ENCODE assay signal across 2 cellular contexts in the genomic region with DNA sequence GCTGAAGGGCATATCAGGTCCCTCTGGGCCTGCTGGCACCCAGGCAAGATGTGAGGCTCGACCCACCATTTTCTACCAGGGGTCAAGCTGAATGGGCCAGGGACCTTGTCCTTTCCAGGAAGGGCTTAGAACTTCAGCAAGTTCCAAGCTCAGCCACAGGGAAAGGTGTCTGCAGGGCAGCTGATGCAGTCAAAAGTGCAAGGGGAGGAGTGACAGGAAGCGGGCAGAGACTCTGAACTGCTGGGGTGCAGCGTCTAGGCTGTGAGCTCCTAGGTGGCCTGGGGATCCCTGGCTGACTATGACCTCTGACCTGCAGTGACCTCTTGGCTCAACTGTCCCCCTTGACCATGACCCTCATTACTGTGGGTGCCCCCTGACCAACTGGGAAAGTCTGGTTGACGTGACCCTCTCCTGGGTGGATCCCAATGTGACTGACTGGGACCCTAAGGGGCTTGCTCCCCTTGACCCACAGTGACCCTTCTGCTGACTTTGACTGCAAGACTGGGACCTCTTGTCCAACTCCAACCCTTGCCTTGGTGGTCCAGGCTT.
TF ChIP-seq lines count a peak whose summit lies in the region.

No MANE protein-coding gene starts in this region.

TF ChIP-seq in HEK293, 187 proteins besides CTCF, POLR2A, EP300 and RAD21:
- TF ChIP-seq, protein P1, sequence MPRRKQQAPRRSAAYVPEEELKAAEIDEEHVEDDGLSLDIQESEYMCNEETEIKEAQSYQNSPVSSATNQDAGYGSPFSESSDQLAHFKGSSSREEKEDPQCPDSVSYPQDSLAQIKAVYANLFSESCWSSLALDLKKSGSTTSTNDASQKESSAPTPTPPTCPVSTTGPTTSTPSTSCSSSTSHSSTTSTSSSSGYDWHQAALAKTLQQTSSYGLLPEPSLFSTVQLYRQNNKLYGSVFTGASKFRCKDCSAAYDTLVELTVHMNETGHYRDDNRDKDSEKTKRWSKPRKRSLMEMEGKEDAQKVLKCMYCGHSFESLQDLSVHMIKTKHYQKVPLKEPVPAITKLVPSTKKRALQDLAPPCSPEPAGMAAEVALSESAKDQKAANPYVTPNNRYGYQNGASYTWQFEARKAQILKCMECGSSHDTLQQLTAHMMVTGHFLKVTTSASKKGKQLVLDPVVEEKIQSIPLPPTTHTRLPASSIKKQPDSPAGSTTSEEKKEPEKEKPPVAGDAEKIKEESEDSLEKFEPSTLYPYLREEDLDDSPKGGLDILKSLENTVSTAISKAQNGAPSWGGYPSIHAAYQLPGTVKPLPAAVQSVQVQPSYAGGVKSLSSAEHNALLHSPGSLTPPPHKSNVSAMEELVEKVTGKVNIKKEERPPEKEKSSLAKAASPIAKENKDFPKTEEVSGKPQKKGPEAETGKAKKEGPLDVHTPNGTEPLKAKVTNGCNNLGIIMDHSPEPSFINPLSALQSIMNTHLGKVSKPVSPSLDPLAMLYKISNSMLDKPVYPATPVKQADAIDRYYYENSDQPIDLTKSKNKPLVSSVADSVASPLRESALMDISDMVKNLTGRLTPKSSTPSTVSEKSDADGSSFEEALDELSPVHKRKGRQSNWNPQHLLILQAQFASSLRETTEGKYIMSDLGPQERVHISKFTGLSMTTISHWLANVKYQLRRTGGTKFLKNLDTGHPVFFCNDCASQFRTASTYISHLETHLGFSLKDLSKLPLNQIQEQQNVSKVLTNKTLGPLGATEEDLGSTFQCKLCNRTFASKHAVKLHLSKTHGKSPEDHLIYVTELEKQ (tag by site-specific recombination; IDR thresholded peaks at IDR 0.05; ENCODE audit: borderline replicate concordance) = no peak
- peak; percentile 77; the same call in 1 of the 2 replicates for TF ChIP-seq BCL11B (tag by site-specific recombination; IDR thresholded peaks at IDR 0.05; ENCODE audit: low read depth)
- no peak for TF ChIP-seq ZNF311 (tag by site-specific recombination; IDR thresholded peaks at IDR 0.05; ENCODE audit: borderline replicate concordance)
- peak; percentile 50 for TF ChIP-seq BCL11A (tag by site-specific recombination; IDR thresholded peaks at IDR 0.05; ENCODE audit: low read depth)

TF ChIP-seq in GM12878, 131 proteins besides CTCF, POLR2A, EP300 and RAD21:
- TF ChIP-seq NR2F1 (conservative IDR thresholded peaks at IDR 0.05) (0 out of 2 replicates have a peak, but pooled peaks have one; percentile 14), TCF7 (IDR thresholded peaks at IDR 0.05; ENCODE audit: borderline replicate concordance) (no peak)
